Comparison of ENCODE assay signal across 10 cellular contexts in genomic region chr5:2750758-2751464, GRCh38. TPM values are rescaled to one million over a fixed set of nuclear protein-coding genes. Genes with fewer than 3 reads are reported as not detected.
A peak's percentile ranks its signal among the peaks of the same experiment; 100 is the strongest.
DNase-seq lines count a peak whose midpoint lies in the region; ATAC-seq and TF ChIP-seq lines count a peak whose summit lies in the region.
"Had no signal": no experiment of that assay in that cellular context is flagged by ENCODE, and none has a peak within 500 bp of the region (broad histone marks: within the 10 kb centered on the region; RNA-seq: fewer than 3 reads in every experiment).

No MANE protein-coding gene starts in this region.

- H3K4me3 ChIP-seq in NT2/D1 (ENCODE audit: insufficient read length, low read depth): peak overlapping the region; percentile 84
- H3K4me3 ChIP-seq in fibroblast of pulmonary artery (replicated peaks; ENCODE audit: low read depth, low read length): peak overlapping the region; percentile 49
- peak overlapping the region; percentile 94 to 95 for H3K4me3 ChIP-seq in neuronal stem cell (ENCODE audit: low read length in 2 of 2)

- ATAC-seq in GM19395 (IDR thresholded peaks at IDR 0.05; ENCODE audit: unreplicated experiment): no peak

- peaks cover 11% of the 10 kb centered on the region for H3K79me1 ChIP-seq in neuronal stem cell (ENCODE audit: low read depth, low read length)

- H3K14ac ChIP-seq in neuronal stem cell (ENCODE audit: low read length): peak overlapping the region; percentile 38

- peak overlapping the region; percentile 53 for H2BK5ac ChIP-seq in neuronal stem cell (ENCODE audit: low read length)

- no peak overlapping the region for H3K4ac ChIP-seq in neuronal stem cell (ENCODE audit: low read length)

- H3K9ac ChIP-seq in NT2/D1 (ENCODE audit: insufficient read length, low read depth) (peak overlapping the region; percentile 92), neuronal stem cell (ENCODE audit: low read depth, low read length, poor library complexity) (peak overlapping the region; percentile 92)

- no peak overlapping the region for H4K91ac ChIP-seq in neuronal stem cell (ENCODE audit: low read depth, low read length, poor library complexity)

- H2BK120ac ChIP-seq in neuronal stem cell (ENCODE audit: low read depth, low read length): peak overlapping the region; percentile 31

- peaks cover 47% of the 10 kb centered on the region; the same call in 1 of the 2 replicates for H3K9me3 ChIP-seq in NT2/D1 (ENCODE audit: insufficient read depth, low read length)
- peaks cover 3 to 47% of the 10 kb centered on the region in 2 donors for H3K9me3 ChIP-seq in neuronal stem cell (replicated peaks in 1 of 2; ENCODE audit: control insufficient read depth in 2 of 2, insufficient read depth in 1 of 2, low read depth in 1 of 2, low read length in 2 of 2)

- WGBS in neuronal stem cell (ENCODE audit: extremely low coverage in 2 of 2, insufficient read length in 2 of 2, insufficient replicate concordance in 1 of 2), 2 donors: no CpG with 5 or more reads among the region's 110 CpGs

- H2BK12ac ChIP-seq in neuronal stem cell (ENCODE audit: low read length): no peak overlapping the region

- no peak overlapping the region for H4K8ac ChIP-seq in neuronal stem cell (ENCODE audit: low read depth, low read length)

- DNase-seq in EH (ENCODE audit: low read depth) (peak; percentile 48), NT2/D1 (ENCODE audit: low read depth, low spot score) (no peak), fibroblast of pulmonary artery (ENCODE audit: low read depth) (no peak), neuronal stem cell (ENCODE audit: low spot score) (no peak), DMS53 (lab: John Stamatoyannopoulos, UW) (no peak), T-helper 1 cell (no peak), SHP77 (lab: John Stamatoyannopoulos, UW) (no peak)
- DNase-seq: GDM1, NCI-H2081 treated with DMSO at 0.1 percent for 48 hours had no signal

- peak overlapping the region; percentile 81 for H2BK15ac ChIP-seq in neuronal stem cell (ENCODE audit: low read length)

- H3K4me1 ChIP-seq in NT2/D1 (ENCODE audit: insufficient read depth, insufficient read length): no peaks in the 10 kb centered on the region
- H3K4me1 ChIP-seq in neuronal stem cell (ENCODE audit: control insufficient read depth in 2 of 2, insufficient read depth in 1 of 2, low read depth in 1 of 2, low read length in 2 of 2): peaks cover 10 to 23% of the 10 kb centered on the region in 2 donors

- no peak for TF ChIP-seq CTCF in fibroblast of pulmonary artery (IDR thresholded peaks at IDR 0.05; ENCODE audit: low read length, missing control alignments)

- peak overlapping the region; percentile 96 for H3K4me2 ChIP-seq in neuronal stem cell (ENCODE audit: insufficient read depth, low read length, poor library complexity, severe bottlenecking)

- H3K36me3 ChIP-seq in NT2/D1 (ENCODE audit: insufficient read depth, insufficient read length, low read length) (peaks cover 38% of the 10 kb centered on the region), neuronal stem cell (replicated peaks in 1 of 2; ENCODE audit: control insufficient read depth in 2 of 2, insufficient read depth in 2 of 2, low read length in 2 of 2) (peaks cover 9 to 60% of the 10 kb centered on the region in 2 donors)

- no peak overlapping the region for H2AFZ ChIP-seq in neuronal stem cell (ENCODE audit: low read length)

- H3K27me3 ChIP-seq in NT2/D1 (ENCODE audit: insufficient read depth, insufficient read length): no peaks in the 10 kb centered on the region
- peaks cover 0 to 69% (median 5%) of the 10 kb centered on the region in 3 experiments for H3K27me3 ChIP-seq in neuronal stem cell (ENCODE audit: control insufficient read depth in 3 of 3, insufficient read depth in 3 of 3, low read depth in 1 of 3, low read length in 3 of 3)

- H3K27ac ChIP-seq in neuronal stem cell (replicated peaks; ENCODE audit: low read length): no peak overlapping the region

- peak overlapping the region; percentile 91 for H3K18ac ChIP-seq in neuronal stem cell (ENCODE audit: low read length)

- H3K23ac ChIP-seq in neuronal stem cell (ENCODE audit: low read depth, low read length, poor library complexity): peak overlapping the region; percentile 91

- H2AK5ac ChIP-seq in neuronal stem cell (ENCODE audit: low read depth, low read length): no peak overlapping the region

RNA-seq across cellular contexts. Expression of gene IRX2, which starts 0.6 kb away (rescaled TPM):
- polyA plus RNA-seq in neuronal stem cell (2013, experiment 1 of 2): 9.6 TPM
- 9.3 TPM for polyA plus RNA-seq in neuronal stem cell (2013, experiment 2 of 2)
